Comparison of ENCODE assay signal across 39 cellular contexts in the genomic region with DNA sequence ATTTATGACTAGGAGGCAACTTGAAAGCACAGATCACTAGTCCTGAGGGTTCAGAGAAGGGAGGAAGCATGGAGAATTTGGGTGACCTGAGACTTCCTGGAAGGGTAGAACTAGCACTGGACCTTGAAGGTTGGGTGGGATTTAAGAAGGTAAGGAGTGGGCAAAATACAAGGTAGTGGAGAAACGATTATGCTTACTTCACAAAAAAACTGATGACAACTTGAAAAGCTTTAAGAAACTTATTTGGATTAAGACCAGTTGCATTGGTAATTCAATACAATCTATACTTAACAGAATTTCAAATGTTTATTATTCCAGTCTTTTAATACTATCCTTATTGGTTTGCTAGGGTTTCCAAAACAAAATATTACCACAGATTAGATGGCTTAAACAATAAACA.
"Had no signal": no experiment of that assay in that cellular context is flagged by ENCODE, and none has a peak within 500 bp of the region (broad histone marks: within the 10 kb centered on the region; RNA-seq: fewer than 3 reads in every experiment).

No MANE protein-coding gene starts in this region.

- H3K4me3 ChIP-seq: adrenal gland, ascending aorta, body of pancreas, breast epithelium, cardiac muscle cell had no signal

- ATAC-seq: activated naive CD8-positive, alpha-beta T cell treated with anti-CD3 and anti-CD28 coated beads, Interleukin-2, amount 50 U/mL, for 24 hours; activated T-cell treated with anti-CD3 and anti-CD28 coated beads, Interleukin-2, amount 50 U/mL, for 4 hours; activated T-cell treated with anti-CD3 and anti-CD28 coated beads, Interleukin-2, amount 50 U/mL, for 72 hours; activated T-helper 17 cell treated with anti-CD3 and anti-CD28 coated beads, Interleukin-2, amount 50 U/mL, for 72 hours; body of pancreas had no signal

- H3K27ac ChIP-seq: adrenal gland, ascending aorta, body of pancreas, brain microvascular endothelial cell, breast epithelium, cardiac muscle cell had no signal

- H3K9me3 ChIP-seq: adrenal gland, ascending aorta, body of pancreas, breast epithelium had no signal

- DNase-seq: activated effector memory CD4-positive, alpha-beta T cell treated with anti-CD3 and anti-CD28 coated beads, Interleukin-2, amount 50 U/mL, for 16 hours; activated effector memory CD4-positive, alpha-beta T cell treated with Interleukin-2 at 50 U/mL for 16 hours; activated gamma-delta T cell; activated gamma-delta T cell treated with Interleukin-2 at 50 U/mL for 16 hours; activated naive CD4-positive, alpha-beta T cell; activated naive CD4-positive, alpha-beta T cell treated with anti-CD3 and anti-CD28 coated beads for 36 hours; activated naive CD4-positive, alpha-beta T cell treated with anti-CD3 and anti-CD28 coated beads, Interleukin-2, amount 10 ng/mL, durations not matched to agents 7 days and 5 days; activated naive CD4-positive, alpha-beta T cell treated with anti-CD3 and anti-CD28 coated beads, Interleukin-2, amount 50 U/mL, for 16 hours; activated naive CD4-positive, alpha-beta T cell treated with Interleukin-2 at 50 U/mL for 16 hours; activated naive CD8-positive, alpha-beta T cell treated with anti-CD3 and anti-CD28 coated beads for 36 hours; activated naive CD8-positive, alpha-beta T cell treated with anti-CD3 and anti-CD28 coated beads, Interleukin-2, amount 10 ng/mL, durations not matched to agents 7 days and 5 days; activated naive CD8-positive, alpha-beta T cell treated with anti-CD3 and anti-CD28 coated beads, Interleukin-2, amount 50 U/mL, for 24 hours; activated T-cell treated with anti-CD3 and anti-CD28 coated beads, Interleukin-2, amount 50 U/mL, for 24 hours; activated T-cell treated with anti-CD3 and anti-CD28 coated beads, Interleukin-2, amount 50 U/mL, for 4 hours; activated T-cell treated with anti-CD3 and anti-CD28 coated beads, Interleukin-2, amount 50 U/mL, for 48 hours; activated T-cell treated with anti-CD3 and anti-CD28 coated beads, Interleukin-2, amount 50 U/mL, for 72 hours; adrenal gland; amniotic stem cell; amygdala; anterior cingulate cortex; aorta; body of pancreas; brain microvascular endothelial cell; caudate nucleus; central memory CD4-positive, alpha-beta T cell; cerebellar nuclear complex had no signal

- H3K27me3 Mint-ChIP-seq: activated naive CD4-positive, alpha-beta T cell treated with anti-CD3 and anti-CD28 coated beads, Interleukin-2, amount 10 ng/mL, durations not matched to agents 7 days and 5 days; activated naive CD4-positive, alpha-beta T cell treated with anti-CD3 and anti-CD28 coated beads, Interleukin-2, amount 50 U/mL, for 24 hours; activated naive CD8-positive, alpha-beta T cell treated with anti-CD3 and anti-CD28 coated beads for 36 hours; activated naive CD8-positive, alpha-beta T cell treated with anti-CD3 and anti-CD28 coated beads, Interleukin-2, amount 10 ng/mL, durations not matched to agents 7 days and 5 days; activated naive CD8-positive, alpha-beta T cell treated with anti-CD3 and anti-CD28 coated beads, Interleukin-2, amount 50 U/mL, for 24 hours; activated T-cell treated with anti-CD3 and anti-CD28 coated beads, Interleukin-2, amount 50 U/mL, for 24 hours; brain; central memory CD8-positive, alpha-beta T cell had no signal

- H3K36me3 Mint-ChIP-seq: activated naive CD4-positive, alpha-beta T cell treated with anti-CD3 and anti-CD28 coated beads, Interleukin-2, amount 10 ng/mL, durations not matched to agents 7 days and 5 days; activated naive CD4-positive, alpha-beta T cell treated with anti-CD3 and anti-CD28 coated beads, Interleukin-2, amount 50 U/mL, for 24 hours; activated naive CD4-positive, alpha-beta T cell treated with anti-CD3 and anti-CD28 coated beads, Interleukin-2, amount 50 U/mL, for 72 hours; activated naive CD8-positive, alpha-beta T cell; activated naive CD8-positive, alpha-beta T cell treated with anti-CD3 and anti-CD28 coated beads for 36 hours; activated naive CD8-positive, alpha-beta T cell treated with anti-CD3 and anti-CD28 coated beads, Interleukin-2, amount 10 ng/mL, durations not matched to agents 7 days and 5 days; brain had no signal

- FAIRE-seq: astrocyte, bronchial epithelial cell had no signal

- H3K27me3 ChIP-seq: adrenal gland, ascending aorta, body of pancreas, brain microvascular endothelial cell, breast epithelium, cardiac muscle cell had no signal

- H3K27ac Mint-ChIP-seq: activated naive CD4-positive, alpha-beta T cell treated with anti-CD3 and anti-CD28 coated beads for 36 hours; activated naive CD4-positive, alpha-beta T cell treated with anti-CD3 and anti-CD28 coated beads, Interleukin-2, amount 10 ng/mL, durations not matched to agents 7 days and 5 days; activated naive CD4-positive, alpha-beta T cell treated with anti-CD3 and anti-CD28 coated beads, Interleukin-2, amount 50 U/mL, for 24 hours; activated naive CD4-positive, alpha-beta T cell treated with anti-CD3 and anti-CD28 coated beads, Interleukin-2, amount 50 U/mL, for 72 hours; activated naive CD8-positive, alpha-beta T cell; activated naive CD8-positive, alpha-beta T cell treated with anti-CD3 and anti-CD28 coated beads for 36 hours; activated naive CD8-positive, alpha-beta T cell treated with anti-CD3 and anti-CD28 coated beads, Interleukin-2, amount 10 ng/mL, durations not matched to agents 7 days and 5 days; activated naive CD8-positive, alpha-beta T cell treated with anti-CD3 and anti-CD28 coated beads, Interleukin-2, amount 50 U/mL, for 24 hours; activated T-cell treated with anti-CD3 and anti-CD28 coated beads, Interleukin-2, amount 50 U/mL, for 24 hours; activated T-cell treated with anti-CD3 and anti-CD28 coated beads, Interleukin-2, amount 50 U/mL, for 72 hours; activated T-helper 1 cell treated with anti-CD3 and anti-CD28 coated beads, Interleukin-12 subunit alpha, Interleukin-12 subunit beta, Interleukin-2, Interleukin-4 antibody, amounts not matched to agents 30 ng/mL and 10 ng/mL and 1 ng/mL, durations not matched to agents 14 hours and 24 hours and 36 hours; activated T-helper 17 cell treated with anti-CD3 and anti-CD28 coated beads, Interleukin-2, amount 50 U/mL, for 72 hours; activated T-helper 2 cell treated with anti-CD3 and anti-CD28 coated beads, Interferon-gamma antibody, Interleukin-2, Interleukin-4, amounts not matched to agents 10 μg/mL and 5 μg/mL and 100 μg/mL, durations not matched to agents 14 hours and 24 hours and 36 hours; brain had no signal

- H3K4me1 Mint-ChIP-seq: activated naive CD4-positive, alpha-beta T cell treated with anti-CD3 and anti-CD28 coated beads, Interleukin-2, amount 10 ng/mL, durations not matched to agents 7 days and 5 days; activated naive CD4-positive, alpha-beta T cell treated with anti-CD3 and anti-CD28 coated beads, Interleukin-2, amount 50 U/mL, for 24 hours; activated naive CD8-positive, alpha-beta T cell treated with anti-CD3 and anti-CD28 coated beads for 36 hours; activated naive CD8-positive, alpha-beta T cell treated with anti-CD3 and anti-CD28 coated beads, Interleukin-2, amount 10 ng/mL, durations not matched to agents 7 days and 5 days; activated naive CD8-positive, alpha-beta T cell treated with anti-CD3 and anti-CD28 coated beads, Interleukin-2, amount 50 U/mL, for 24 hours; brain; central memory CD8-positive, alpha-beta T cell had no signal

- H3K36me3 ChIP-seq: adrenal gland, ascending aorta, brain microvascular endothelial cell, breast epithelium, cardiac muscle cell had no signal

- H3K4me1 ChIP-seq: adrenal gland, ascending aorta, body of pancreas, breast epithelium had no signal

- H3K9me3 Mint-ChIP-seq: activated naive CD4-positive, alpha-beta T cell treated with anti-CD3 and anti-CD28 coated beads for 36 hours; activated naive CD4-positive, alpha-beta T cell treated with anti-CD3 and anti-CD28 coated beads, Interleukin-2, amount 10 ng/mL, durations not matched to agents 7 days and 5 days; activated naive CD8-positive, alpha-beta T cell treated with anti-CD3 and anti-CD28 coated beads, Interleukin-2, amount 10 ng/mL, durations not matched to agents 7 days and 5 days; activated T-cell treated with anti-CD3 and anti-CD28 coated beads, Interleukin-2, amount 50 U/mL, for 4 hours; activated T-cell treated with anti-CD3 and anti-CD28 coated beads, Interleukin-2, amount 50 U/mL, for 72 hours; activated T-helper 1 cell treated with anti-CD3 and anti-CD28 coated beads, Interleukin-12 subunit alpha, Interleukin-12 subunit beta, Interleukin-2, Interleukin-4 antibody, amounts not matched to agents 30 ng/mL and 10 ng/mL and 1 ng/mL, durations not matched to agents 14 hours and 24 hours and 36 hours; central memory CD8-positive, alpha-beta T cell had no signal

- H3K4me3 Mint-ChIP-seq: activated naive CD4-positive, alpha-beta T cell treated with anti-CD3 and anti-CD28 coated beads for 36 hours; activated naive CD4-positive, alpha-beta T cell treated with anti-CD3 and anti-CD28 coated beads, Interleukin-2, amount 10 ng/mL, durations not matched to agents 7 days and 5 days; activated naive CD4-positive, alpha-beta T cell treated with anti-CD3 and anti-CD28 coated beads, Interleukin-2, amount 50 U/mL, for 24 hours; activated naive CD8-positive, alpha-beta T cell; activated naive CD8-positive, alpha-beta T cell treated with anti-CD3 and anti-CD28 coated beads for 36 hours; activated naive CD8-positive, alpha-beta T cell treated with anti-CD3 and anti-CD28 coated beads, Interleukin-2, amount 10 ng/mL, durations not matched to agents 7 days and 5 days; activated naive CD8-positive, alpha-beta T cell treated with anti-CD3 and anti-CD28 coated beads, Interleukin-2, amount 50 U/mL, for 24 hours; activated T-cell treated with anti-CD3 and anti-CD28 coated beads, Interleukin-2, amount 50 U/mL, for 24 hours; activated T-cell treated with anti-CD3 and anti-CD28 coated beads, Interleukin-2, amount 50 U/mL, for 4 hours; activated T-cell treated with anti-CD3 and anti-CD28 coated beads, Interleukin-2, amount 50 U/mL, for 72 hours; activated T-helper 1 cell treated with anti-CD3 and anti-CD28 coated beads, Interleukin-12 subunit alpha, Interleukin-12 subunit beta, Interleukin-2, Interleukin-4 antibody, amounts not matched to agents 30 ng/mL and 10 ng/mL and 1 ng/mL, durations not matched to agents 14 hours and 24 hours and 36 hours; activated T-helper 17 cell treated with anti-CD3 and anti-CD28 coated beads, Interleukin-2, amount 50 U/mL, for 72 hours; brain; central memory CD8-positive, alpha-beta T cell had no signal
